In the genomic region with DNA sequence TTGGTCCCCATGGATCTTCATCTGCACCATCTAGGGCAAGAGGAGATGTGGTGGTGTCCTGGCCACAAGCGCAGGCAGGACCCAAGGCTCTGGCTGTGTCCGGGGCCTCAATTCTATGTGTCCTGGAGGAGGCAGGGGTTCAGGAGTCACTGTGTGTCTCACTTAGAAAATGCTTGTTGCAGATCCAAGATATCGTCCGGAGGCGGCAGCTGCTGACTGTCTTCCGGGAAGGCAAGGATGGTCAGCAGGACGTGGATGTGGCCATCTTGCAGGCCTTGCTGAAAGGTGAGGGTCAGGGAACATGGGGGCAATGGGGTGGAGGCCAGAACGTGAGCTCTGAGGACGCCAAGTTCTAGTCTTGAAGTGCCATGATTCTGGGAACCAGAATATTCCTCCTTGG, we compare ENCODE assay signal across 13 cellular contexts. TPM values are rescaled to one million over a fixed set of nuclear protein-coding genes. Genes with fewer than 3 reads are reported as not detected.
A peak's percentile ranks its signal among the peaks of the same experiment; 100 is the strongest.
DNase-seq lines count a peak whose midpoint lies in the region; ATAC-seq lines count a peak whose summit lies in the region.
"Had no signal": no experiment of that assay in that cellular context is flagged by ENCODE, and none has a peak within 500 bp of the region (broad histone marks: within the 10 kb centered on the region; RNA-seq: fewer than 3 reads in every experiment).

No MANE protein-coding gene starts in this region.

- DNase-seq in cardiac septum (ENCODE audit: low spot score) (peak; percentile 39), Right ventricle myocardium inferior (ENCODE audit: missing footprints) (no peak), left lobe of liver (ENCODE audit: low spot score) (peak; percentile 41), posterior vena cava (ENCODE audit: low spot score) (peak; percentile 32), ureter (ENCODE audit: low spot score) (peak; percentile 18), DMS79 treated with DMSO at 0.1 percent for 48 hours (lab: John Stamatoyannopoulos, UW) (no peak), COLO829 (ENCODE audit: low spot score) (no peak)
- DNase-seq: ACHN; CD4-positive, alpha-beta T cell; GF-D8; HCEC 1CT; HFFc6 had no signal

- ATAC-seq in Right ventricle myocardium inferior = no peak
- no peak for ATAC-seq in left lobe of liver
- no peak for ATAC-seq in GM19328 (IDR thresholded peaks at IDR 0.05; ENCODE audit: unreplicated experiment)

- intact Hi-C loops in cardiac septum (cut with DNase I) = no loop called here
- intact Hi-C loops in Right ventricle myocardium inferior (cut with DNase I) = no loop called here
- intact Hi-C loops in posterior vena cava (cut with DNase I) = no loop called here

RNA-seq across cellular contexts. Expression of a gene that starts 29.1 kb away (rescaled TPM):
- total RNA-seq in cardiac septum (1.2 TPM), Right ventricle myocardium inferior (2.7 TPM), left lobe of liver (1.4 TPM), posterior vena cava (10 to 100 TPM in 1 of 2 donors, 1 to 10 TPM in 1; 7.7 to 11.3 TPM), ureter (10.0 TPM)

RNA-seq across cellular contexts. Expression of a gene that starts 43.3 kb away (rescaled TPM):
- total RNA-seq in cardiac septum = 15.8 TPM
- 16.8 TPM for total RNA-seq in Right ventricle myocardium inferior
- total RNA-seq in left lobe of liver = 13.9 TPM
- total RNA-seq in posterior vena cava = 10 to 100 TPM; 18.1 to 18.8 TPM
- 20.2 TPM for total RNA-seq in ureter

Comparison
In these comparisons a context has a peak if more than half of its experiments do, and no peak if none do; other contexts are left out.
1. DNase-seq: peak in cardiac septum (single experiment), left lobe of liver (single experiment), posterior vena cava (single experiment) and ureter (single experiment); none in Right ventricle myocardium inferior (single experiment), DMS79 treated with DMSO at 0.1 percent for 48 hours (single experiment) and COLO829 (single experiment).